ENCODE assay signal across 34 cellular contexts in the genomic region with DNA sequence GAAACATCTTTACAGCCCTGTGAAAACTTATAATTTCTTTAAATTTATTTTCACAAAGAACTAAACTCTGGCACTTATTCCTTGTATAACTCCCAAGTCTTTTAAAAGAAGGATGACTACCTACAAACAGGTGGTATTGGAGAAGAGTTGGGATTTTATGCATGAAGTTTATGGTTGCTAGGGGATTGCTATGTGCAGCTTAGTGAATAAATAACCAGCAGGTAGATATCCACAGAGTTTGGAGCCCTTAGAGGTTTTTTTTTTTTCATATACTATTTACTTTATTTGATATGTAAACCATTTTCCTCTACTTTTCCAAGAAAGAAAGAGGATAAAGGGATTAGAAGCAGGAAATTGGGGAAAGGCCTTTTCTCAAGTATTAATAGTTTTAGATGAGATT.
A peak's percentile ranks its signal among the peaks of the same experiment; 100 is the strongest.
DNase-seq lines count a peak whose midpoint lies in the region; ATAC-seq, FAIRE-seq and TF ChIP-seq lines count a peak whose summit lies in the region.
"Had no signal": no experiment of that assay in that cellular context is flagged by ENCODE, and none has a peak within 500 bp of the region (broad histone marks: within the 10 kb centered on the region; RNA-seq: fewer than 3 reads in every experiment).

No MANE protein-coding gene starts in this region.

- H3K4me1 ChIP-seq in body of pancreas = no peaks in the 10 kb centered on the region
- no peaks in the 10 kb centered on the region for H3K4me1 ChIP-seq in pancreas
- H3K4me1 ChIP-seq: BE2C; BLaER1; BLaER1 treated with 17β-estradiol and CSF1 and Interleukin-3, amounts not matched to agents 10 nM and 100 nM; Caco-2 had no signal

- H3K9me3 ChIP-seq in body of pancreas (no peaks in the 10 kb centered on the region), pancreas (no peaks in the 10 kb centered on the region)
- H3K9me3 ChIP-seq: A549, BE2C, BLaER1, Caco-2 had no signal

- no peak overlapping the region for H3K4me3 ChIP-seq in body of pancreas
- no peak overlapping the region for H3K4me3 ChIP-seq in pancreas
- H3K4me3 ChIP-seq: A549; BLaER1; BLaER1 treated with 17β-estradiol and CSF1 and Interleukin-3, amounts not matched to agents 10 nM and 100 nM had no signal

- intact Hi-C loops in body of pancreas (cut with DNase I) = no loop called here
- intact Hi-C loops in pancreas (cut with DNase I) = no loop called here

- peak; percentile 5 for DNase-seq in DMS53 (lab: John Stamatoyannopoulos, UW)
- DNase-seq in DMS53 treated with DMSO at 0.1 percent for 48 hours (lab: John Stamatoyannopoulos, UW; ENCODE audit: unreplicated experiment) = no peak
- no peak for DNase-seq in body of pancreas
- peak; percentile 21 for DNase-seq in kidney tubule cell (ENCODE audit: low spot score)
- DNase-seq in pancreas = no peak
- no peak for DNase-seq in activated CD8-positive, alpha-beta memory T cell treated with anti-CD3 and anti-CD28 coated beads, Interleukin-2, amount 50 U/mL, for 4 hours
- DNase-seq in ecto neural progenitor cell (ENCODE audit: low spot score) = no peak
- no peak for DNase-seq in effector CD4-positive, alpha-beta T cell
- DNase-seq: 8988T; ACHN; AML-193; BE2C; C1 segment of cervical spinal cord; Caco-2; Calu3; CD4-positive, alpha-beta memory T cell; CD4-positive, alpha-beta T cell; CD4-positive, CD25-positive, alpha-beta regulatory T cell; CD8-positive, alpha-beta memory T cell; CD8-positive, alpha-beta T cell; COR-L47; DMS 273 treated with DMSO at 0.1 percent for 48 hours; DMS153; DMS79; DMS79 treated with DMSO at 0.1 percent for 48 hours; DND-41; EL had no signal

- ATAC-seq in body of pancreas = peak; percentile 15
- ATAC-seq in pancreas = peak; percentile 55 to 76 (median 66)
- ATAC-seq: A549; CD8-positive, alpha-beta T cell had no signal

- H3K27me3 ChIP-seq in body of pancreas (no peaks in the 10 kb centered on the region), pancreas (no peaks in the 10 kb centered on the region)
- H3K27me3 ChIP-seq: BE2C; BLaER1; BLaER1 treated with 17β-estradiol and CSF1 and Interleukin-3, amounts not matched to agents 10 nM and 100 nM had no signal

- H3K27ac ChIP-seq in body of pancreas (no peak overlapping the region), pancreas (no peak overlapping the region)
- H3K27ac ChIP-seq: 22Rv1; A549; BLaER1; BLaER1 treated with 17β-estradiol and CSF1 and Interleukin-3, amounts not matched to agents 10 nM and 100 nM; C4-2B had no signal

- no peak for FAIRE-seq in pancreas (lab: Jason Lieb, UNC)
- FAIRE-seq: A204.1, A549, D721Med had no signal

- no peak for TF ChIP-seq CTCF in body of pancreas (IDR thresholded peaks at IDR 0.05)
- TF ChIP-seq CTCF in pancreas (IDR thresholded peaks at IDR 0.05) = no peak

- H3K36me3 ChIP-seq in body of pancreas (replicated peaks in 1 of 2; ENCODE audit: insufficient read depth in 1 of 2, low read depth in 2 of 2) (no peaks in the 10 kb centered on the region), pancreas (no peaks in the 10 kb centered on the region)
- H3K36me3 ChIP-seq: BE2C; BLaER1; BLaER1 treated with 17β-estradiol and CSF1 and Interleukin-3, amounts not matched to agents 10 nM and 100 nM had no signal

- no peak for TF ChIP-seq POLR2A in body of pancreas (IDR thresholded peaks at IDR 0.05)

Comparison
In these comparisons a context has a peak if more than half of its experiments do, and no peak if none do; other contexts are left out.
1. DNase-seq: peak in DMS53 (single experiment) and kidney tubule cell (single experiment); none in DMS53 treated with DMSO at 0.1 percent for 48 hours (single experiment), body of pancreas (0 of 4), pancreas (0 of 6), activated CD8-positive, alpha-beta memory T cell treated with anti-CD3 and anti-CD28 coated beads, Interleukin-2, amount 50 U/mL, for 4 hours (single experiment), ecto neural progenitor cell (single experiment) and effector CD4-positive, alpha-beta T cell (single experiment).